Comparison of ENCODE assay signal across 24 cellular contexts in genomic region chr2:24570225-24570624, GRCh38.
A peak's percentile ranks its signal among the peaks of the same experiment; 100 is the strongest.
DNase-seq lines count a peak whose midpoint lies in the region; ATAC-seq, FAIRE-seq and TF ChIP-seq lines count a peak whose summit lies in the region.
"Had no signal": no experiment of that assay in that cellular context is flagged by ENCODE, and none has a peak within 500 bp of the region (broad histone marks: within the 10 kb centered on the region; RNA-seq: fewer than 3 reads in every experiment).

No MANE protein-coding gene starts in this region.

- H3K4me2 ChIP-seq in A549, result no peak overlapping the region
- peak overlapping the region; percentile 60 for H3K4me2 ChIP-seq in OCI-LY3 (ENCODE audit: low read length)
- H3K4me2 ChIP-seq: BLaER1 treated with 17β-estradiol and CSF1 and Interleukin-3, amounts not matched to agents 10 nM and 100 nM had no signal

- DNase-seq in A549 (ENCODE audit: low read depth in 1 of 2, low spot score in 1 of 2), result no peak
- DNase-seq in CD4-positive, CD25-positive, alpha-beta regulatory T cell, result no peak
- no peak for DNase-seq in epidermal melanocyte (ENCODE audit: insufficient read length, low spot score)
- DNase-seq: 8988T; AML-193; CD4-positive, alpha-beta memory T cell; CD8-positive, alpha-beta memory T cell; COR-L47; DMS 273 treated with DMSO at 0.1 percent for 48 hours; DMS153; DMS53; DMS79; DND-41; EL; GDM1 had no signal

- H3K27ac ChIP-seq in A549 (no peak overlapping the region), OCI-LY3 (ENCODE audit: low read length) (peak overlapping the region; percentile 15)
- peak overlapping the region; percentile 15 for H3K27ac ChIP-seq in CD4-positive, CD25-positive, alpha-beta regulatory T cell (ENCODE audit: insufficient read depth, low read length, poor library complexity, severe bottlenecking)
- H3K27ac ChIP-seq: BLaER1 treated with 17β-estradiol and CSF1 and Interleukin-3, amounts not matched to agents 10 nM and 100 nM had no signal

- no peaks in the 10 kb centered on the region for H3K27me3 ChIP-seq in CD4-positive, CD25-positive, alpha-beta regulatory T cell (ENCODE audit: control insufficient read depth, insufficient read depth, low read length)
- no peaks in the 10 kb centered on the region for H3K27me3 ChIP-seq in OCI-LY3 (ENCODE audit: low read depth, low read length)
- H3K27me3 ChIP-seq: BLaER1 treated with 17β-estradiol and CSF1 and Interleukin-3, amounts not matched to agents 10 nM and 100 nM had no signal

- no peak overlapping the region for H2AFZ ChIP-seq in OCI-LY3 (ENCODE audit: low read depth, low read length)

- no peaks in the 10 kb centered on the region for H4K20me1 ChIP-seq in OCI-LY3 (ENCODE audit: insufficient read depth, low read length)

- TF ChIP-seq EP300 in A549 (IDR thresholded peaks at IDR 0.05), result no peak

- H3K27ac Mint-ChIP-seq in CD4-positive, CD25-positive, alpha-beta regulatory T cell, result peak overlapping the region in 2 of 3 donors; percentile 12 to 53
- H3K27ac Mint-ChIP-seq: B cell; CD8-positive, alpha-beta memory T cell had no signal

- WGBS in A549 (ENCODE audit: missing lambda C conversion rate), result 82% methylated on average over 1 of the region's 1 CpG

- no peaks in the 10 kb centered on the region for H3K9me3 Mint-ChIP-seq in CD4-positive, CD25-positive, alpha-beta regulatory T cell
- H3K9me3 Mint-ChIP-seq: CD4-positive, alpha-beta memory T cell; CD8-positive, alpha-beta memory T cell had no signal

- no peaks in the 10 kb centered on the region for H3K4me1 ChIP-seq in A549
- peaks cover 47% of the 10 kb centered on the region for H3K4me1 ChIP-seq in CD4-positive, CD25-positive, alpha-beta regulatory T cell (ENCODE audit: control insufficient read depth, insufficient read depth, low read length, poor library complexity, severe bottlenecking)
- H3K4me1 ChIP-seq in OCI-LY3 (ENCODE audit: low read length), result peaks cover 49% of the 10 kb centered on the region
- H3K4me1 ChIP-seq: BLaER1 treated with 17β-estradiol and CSF1 and Interleukin-3, amounts not matched to agents 10 nM and 100 nM had no signal

- H3K4me3 ChIP-seq in A549 (no peak overlapping the region), OCI-LY3 (ENCODE audit: low read length) (peak overlapping the region; percentile 18)
- H3K4me3 ChIP-seq in CD4-positive, CD25-positive, alpha-beta regulatory T cell (ENCODE audit: low read depth, low read length), result peak overlapping the region; percentile 52
- H3K4me3 ChIP-seq: BLaER1 treated with 17β-estradiol and CSF1 and Interleukin-3, amounts not matched to agents 10 nM and 100 nM; GM12878 had no signal

- peaks cover 8% of the 10 kb centered on the region for H3K9me3 ChIP-seq in A549
- no peaks in the 10 kb centered on the region for H3K9me3 ChIP-seq in CD4-positive, CD25-positive, alpha-beta regulatory T cell (ENCODE audit: control insufficient read depth in 2 of 2, low read length in 2 of 2)
- H3K9me3 ChIP-seq in OCI-LY3 (ENCODE audit: insufficient read depth, low read length), result peaks cover 11% of the 10 kb centered on the region; the same call in 1 of the 2 replicates

- H3K4me3 Mint-ChIP-seq in CD4-positive, CD25-positive, alpha-beta regulatory T cell, result peak overlapping the region in 1 of 4 donors; percentile 22
- H3K4me3 Mint-ChIP-seq: B cell; CD4-positive, alpha-beta memory T cell; CD8-positive, alpha-beta memory T cell had no signal

- TF ChIP-seq POLR2A in A549 (IDR thresholded peaks at IDR 0.05; ENCODE audit: low read length), result no peak

- peak; percentile 39 for FAIRE-seq in A549 (lab: Jason Lieb, UNC)
- FAIRE-seq: A204.1, GM12892, GM18507 had no signal

- 0 out of 2 replicates have a peak overlapping the region, but pooled peaks have one; percentile 7 for H3K9ac ChIP-seq in OCI-LY3 (ENCODE audit: low read length)
- H3K9ac ChIP-seq: BLaER1 treated with 17β-estradiol and CSF1 and Interleukin-3, amounts not matched to agents 10 nM and 100 nM had no signal

- no peaks in the 10 kb centered on the region for H3K27me3 Mint-ChIP-seq in CD4-positive, CD25-positive, alpha-beta regulatory T cell
- H3K27me3 Mint-ChIP-seq: B cell; CD4-positive, alpha-beta memory T cell; CD8-positive, alpha-beta memory T cell had no signal

- H3K79me2 ChIP-seq in OCI-LY3 (ENCODE audit: low read length), result no peaks in the 10 kb centered on the region; the same call in 1 of the 2 replicates

- ATAC-seq in A549 (no peak), HG02610 (IDR thresholded peaks at IDR 0.05; ENCODE audit: unreplicated experiment) (no peak), GM21786 (IDR thresholded peaks at IDR 0.05; ENCODE audit: unreplicated experiment) (no peak)
- no peak for ATAC-seq in CD4-positive, CD25-positive, alpha-beta regulatory T cell (ENCODE audit: low read depth in 2 of 2)
- ATAC-seq: GM12878 had no signal

- TF ChIP-seq RAD21 in A549 (conservative IDR thresholded peaks at IDR 0.05 in 1 of 2, IDR thresholded peaks at IDR 0.05 in 1 of 2), result no peak

- POLR2A ChIA-PET in A549 (lab: Yijun Ruan, JAX), result no interaction called here

- CTCF ChIA-PET in A549 (lab: Yijun Ruan, JAX), result interaction anchor here (0.7 kb wide), 1 partner anchor 508 kb away, joined by 4 read pairs; no protein-coding TSS in a partner anchor

- peaks cover 16% of the 10 kb centered on the region for H3K36me3 ChIP-seq in CD4-positive, CD25-positive, alpha-beta regulatory T cell (ENCODE audit: control insufficient read depth, insufficient read depth, low read length)
- peaks cover 19% of the 10 kb centered on the region for H3K36me3 ChIP-seq in OCI-LY3 (replicated peaks; ENCODE audit: low read depth, low read length)

- TF ChIP-seq CTCF in A549 (IDR thresholded peaks at IDR 0.05) (no peak), OCI-LY3 (IDR thresholded peaks at IDR 0.05; ENCODE audit: low read depth, low read length) (no peak)

- H3K36me3 Mint-ChIP-seq in CD4-positive, CD25-positive, alpha-beta regulatory T cell, result peaks cover 14% of the 10 kb centered on the region

- H3K4me1 Mint-ChIP-seq in CD4-positive, CD25-positive, alpha-beta regulatory T cell, result peaks cover 35 to 68% (median 50%) of the 10 kb centered on the region in 4 donors

TF ChIP-seq in A549, 52 proteins besides CTCF, POLR2A, EP300 and RAD21 (continues in another document):
- TF ChIP-seq REST (IDR thresholded peaks at IDR 0.05) (no peak), HDAC2 (IDR thresholded peaks at IDR 0.05) (no peak), ZFP36 (IDR thresholded peaks at IDR 0.05; ENCODE audit: borderline replicate concordance, partially characterized antibody) (no peak), CBX2 (IDR thresholded peaks at IDR 0.05; ENCODE audit: borderline replicate concordance, low read depth) (no peak), PBX3 (IDR thresholded peaks at IDR 0.05) (no peak), PHF8 (IDR thresholded peaks at IDR 0.05; ENCODE audit: borderline replicate concordance, low read depth) (no peak), SREBF2 (IDR thresholded peaks at IDR 0.05) (no peak), EHF (CRISPR knock-in tag; IDR thresholded peaks at IDR 0.05) (no peak), KDM1A (IDR thresholded peaks at IDR 0.05; ENCODE audit: low read depth) (no peak), MAFK (IDR thresholded peaks at IDR 0.05; ENCODE audit: partially characterized antibody) (no peak), KDM5A (IDR thresholded peaks at IDR 0.05) (no peak), CHD2 (IDR thresholded peaks at IDR 0.05; ENCODE audit: low read length, partially characterized antibody) (no peak), TP53 (CRISPR knock-in tag; IDR thresholded peaks at IDR 0.05) (no peak), CEBPB (IDR thresholded peaks at IDR 0.05) (no peak)
- TF ChIP-seq, protein P1, sequence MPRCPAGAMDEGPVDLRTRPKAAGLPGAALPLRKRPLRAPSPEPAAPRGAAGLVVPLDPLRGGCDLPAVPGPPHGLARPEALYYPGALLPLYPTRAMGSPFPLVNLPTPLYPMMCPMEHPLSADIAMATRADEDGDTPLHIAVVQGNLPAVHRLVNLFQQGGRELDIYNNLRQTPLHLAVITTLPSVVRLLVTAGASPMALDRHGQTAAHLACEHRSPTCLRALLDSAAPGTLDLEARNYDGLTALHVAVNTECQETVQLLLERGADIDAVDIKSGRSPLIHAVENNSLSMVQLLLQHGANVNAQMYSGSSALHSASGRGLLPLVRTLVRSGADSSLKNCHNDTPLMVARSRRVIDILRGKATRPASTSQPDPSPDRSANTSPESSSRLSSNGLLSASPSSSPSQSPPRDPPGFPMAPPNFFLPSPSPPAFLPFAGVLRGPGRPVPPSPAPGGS (IDR thresholded peaks at IDR 0.05), result no peak

Comparison
In these comparisons a context has a peak if more than half of its experiments do, and no peak if none do; other contexts are left out.
1. H3K27ac ChIP-seq: peak in CD4-positive, CD25-positive, alpha-beta regulatory T cell (single experiment) and OCI-LY3 (single experiment); none in A549 (0 of 2).